ENCODE assay signal across 8 cellular contexts in genomic region chr3:112494448-112494767, GRCh38. TPM values are rescaled to one million over a fixed set of nuclear protein-coding genes. Genes with fewer than 3 reads are reported as not detected.
"Had no signal": no experiment of that assay in that cellular context is flagged by ENCODE, and none has a peak within 500 bp of the region (broad histone marks: within the 10 kb centered on the region; RNA-seq: fewer than 3 reads in every experiment).

No MANE protein-coding gene starts in this region.

RNA-seq across cellular contexts. Expression of gene BTLA, which starts 4.9 kb away (rescaled TPM):
- total RNA-seq: body of pancreas, foreskin keratinocyte, mammary epithelial cell, mesothelial cell of epicardium, pulmonary artery endothelial cell, right atrium auricular region, smooth muscle cell had no signal
- polyA plus RNA-seq: foreskin keratinocyte, heart left ventricle, mammary epithelial cell, smooth muscle cell had no signal
